In the genomic region with DNA sequence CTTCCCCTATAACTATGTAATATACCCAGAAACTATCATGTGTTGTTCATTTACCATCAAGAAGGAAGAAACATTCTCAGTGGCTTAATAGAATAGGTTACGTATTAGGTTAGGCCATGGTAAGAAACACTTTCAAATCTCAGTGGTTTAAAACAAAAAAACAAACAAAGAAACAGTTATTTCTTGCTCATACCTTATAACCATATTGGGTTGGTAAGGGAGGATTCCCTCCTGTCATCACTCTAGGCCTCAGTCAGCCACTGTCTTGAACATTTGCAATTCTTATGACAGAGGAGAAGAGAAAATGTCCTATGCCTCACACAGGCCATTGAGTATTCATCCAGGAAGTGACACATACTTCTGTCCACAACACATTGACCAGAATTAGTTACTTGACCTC, we compare ENCODE assay signal across 10 cellular contexts.
A peak's percentile ranks its signal among the peaks of the same experiment; 100 is the strongest.
DNase-seq lines count a peak whose midpoint lies in the region; ATAC-seq and TF ChIP-seq lines count a peak whose summit lies in the region.
"Had no signal": no experiment of that assay in that cellular context is flagged by ENCODE, and none has a peak within 500 bp of the region (broad histone marks: within the 10 kb centered on the region; RNA-seq: fewer than 3 reads in every experiment).

No MANE protein-coding gene starts in this region.

- peak overlapping the region; percentile 70; the same call in 1 of the 2 replicates for H2AK5ac ChIP-seq in IMR-90 (ENCODE audit: low read depth, low read length)

- no peaks in the 10 kb centered on the region for H3K79me1 ChIP-seq in IMR-90 (ENCODE audit: low read depth in 1 of 2, low read length in 2 of 2)

- no peak for TF ChIP-seq RAD21 in IMR-90 (IDR thresholded peaks at IDR 0.05; ENCODE audit: low read length)

- in situ Hi-C loops in IMR-90 (cut with MboI; ENCODE audit: low sequenced_read_pairs) = no loop called here

- no peak overlapping the region for H3K9ac ChIP-seq in IMR-90 (ENCODE audit: low read depth, low read length)

- TF ChIP-seq POLR2A in IMR-90 (IDR thresholded peaks at IDR 0.05; ENCODE audit: low read depth, low read length) = no peak

- no peak overlapping the region for H2AK9ac ChIP-seq in IMR-90 (replicated peaks; ENCODE audit: low read depth, low read length, poor library complexity)

- H3K27ac ChIP-seq in IMR-90 (ENCODE audit: insufficient read depth, low read length) (no peak overlapping the region), osteoblast (ENCODE audit: low read depth, low read length) (no peak overlapping the region)
- H3K27ac ChIP-seq: PC-9, transverse colon had no signal

- no peaks in the 10 kb centered on the region for H3K9me3 ChIP-seq in IMR-90 (ENCODE audit: control insufficient read depth, insufficient read depth, low read length)
- no peaks in the 10 kb centered on the region for H3K9me3 ChIP-seq in osteoblast (ENCODE audit: low read depth, low read length)
- H3K9me3 ChIP-seq: transverse colon had no signal

- intact Hi-C loops in IMR-90 (cut with micrococcal nuclease) = loop anchor here (5.0 kb wide), 1 partner anchor 78 kb away; no protein-coding TSS in a partner anchor

- H4K20me1 ChIP-seq in IMR-90 (ENCODE audit: insufficient read depth, low read length) = no peaks in the 10 kb centered on the region
- no peaks in the 10 kb centered on the region for H4K20me1 ChIP-seq in osteoblast (ENCODE audit: insufficient read depth, low read length)

- BruUV-seq in IMR-90 (replicated peaks; lab: Mats Ljungman, UMichigan) = no TSS peak

- peak overlapping the region; percentile 58; the same call in 1 of the 2 replicates for H2BK20ac ChIP-seq in IMR-90 (ENCODE audit: low read depth, low read length)

- H2AFZ ChIP-seq in IMR-90 (replicated peaks; ENCODE audit: low read length, poor library complexity) = no peak overlapping the region
- H2AFZ ChIP-seq in osteoblast (ENCODE audit: low read length) = peak overlapping the region; percentile 66
- H2AFZ ChIP-seq: PC-9 had no signal

- H3K56ac ChIP-seq in IMR-90 (ENCODE audit: extremely low read depth, insufficient read depth, low read length) = no peak overlapping the region

- WGBS in IMR-90 (ENCODE audit: extremely low coverage in 2 of 2, insufficient read length in 1 of 2), 2 experiments = no CpG with 5 or more reads among the region's 1 CpG

- H3K18ac ChIP-seq in IMR-90 (ENCODE audit: low read depth, low read length) = peak overlapping the region; percentile 95; the same call in 1 of the 2 replicates

- POLR2A ChIA-PET in IMR-90 (lab: Charles Lee; ENCODE audit: unreplicated experiment) = no interaction called here

- H3K4me1 ChIP-seq in IMR-90 (ENCODE audit: control insufficient read depth, insufficient read depth, low read length) (peaks cover 6% of the 10 kb centered on the region; the same call in 1 of the 2 replicates), osteoblast (ENCODE audit: insufficient read depth, low read length) (peaks cover 12% of the 10 kb centered on the region)
- H3K4me1 ChIP-seq: transverse colon had no signal

- H3K27me3 ChIP-seq in IMR-90 (ENCODE audit: control insufficient read depth, insufficient read depth, low read length) = no peaks in the 10 kb centered on the region
- no peaks in the 10 kb centered on the region for H3K27me3 ChIP-seq in osteoblast (ENCODE audit: insufficient read depth, low read length)
- H3K27me3 ChIP-seq: transverse colon had no signal

- peak overlapping the region; percentile 40; the same call in 1 of the 2 replicates for H4K91ac ChIP-seq in IMR-90 (ENCODE audit: insufficient read depth, low read depth, low read length)

- H2BK120ac ChIP-seq in IMR-90 (ENCODE audit: low read depth, low read length) = peak overlapping the region; percentile 77

- H4K8ac ChIP-seq in IMR-90 (ENCODE audit: low read depth in 2 of 2, low read length in 2 of 2) = peak overlapping the region; percentile 18 to 57; a peak in 3 of 4 replicates

- H3K14ac ChIP-seq in IMR-90 (replicated peaks; ENCODE audit: low read depth, low read length) = peak overlapping the region; percentile 74

- CTCF ChIA-PET in IMR-90 (lab: Yijun Ruan, JAX) = no interaction called here

- H3K4me2 ChIP-seq in IMR-90 (ENCODE audit: low read depth, low read length) (no peak overlapping the region), osteoblast (ENCODE audit: insufficient read depth, low read length) (no peak overlapping the region)
- H3K4me2 ChIP-seq: PC-9 had no signal

- TF ChIP-seq CTCF in IMR-90 (conservative IDR thresholded peaks at IDR 0.05; ENCODE audit: low read depth, low read length) = no peak
- TF ChIP-seq CTCF in osteoblast (IDR thresholded peaks at IDR 0.05; ENCODE audit: extremely low read depth, low read depth, low read length) = no peak

- H3K23ac ChIP-seq in IMR-90 (ENCODE audit: low read depth, low read length) = peak overlapping the region; percentile 39; the same call in 1 of the 2 replicates

- H2BK15ac ChIP-seq in IMR-90 (ENCODE audit: low read depth, low read length) = peak overlapping the region; percentile 62; the same call in 1 of the 3 replicates

- DNase-seq in IMR-90 = peak; percentile 33
- DNase-seq in osteoblast (ENCODE audit: insufficient read length, low spot score, missing footprints) = no peak
- DNase-seq in effector CD8-positive, alpha-beta T cell (lab: John Stamatoyannopoulos, UW) = no peak
- DNase-seq in DMS 273 (lab: John Stamatoyannopoulos, UW; ENCODE audit: unreplicated experiment) = no peak
- DNase-seq in stimulated activated CD4-positive, alpha-beta T cell treated with anti-CD3 and anti-CD28 coated beads, Interleukin-2, amount 100 ng/mL, for 24 hours = no peak
- no peak for DNase-seq in activated CD4-positive, alpha-beta T cell treated with anti-CD3 and anti-CD28 coated beads for 1 hour
- DNase-seq: transverse colon had no signal

- peak overlapping the region; percentile 85; the same call in 1 of the 2 replicates for H3K4ac ChIP-seq in IMR-90 (ENCODE audit: low read depth, low read length)

- H2BK5ac ChIP-seq in IMR-90 (ENCODE audit: low read depth, low read length, poor library complexity, severe bottlenecking) = peak overlapping the region; percentile 75

- H3K4me3 ChIP-seq in IMR-90 (ENCODE audit: insufficient read depth, low read depth, low read length) (no peak overlapping the region), osteoblast (ENCODE audit: insufficient read depth, low read length) (no peak overlapping the region)
- H3K4me3 ChIP-seq: PC-9, transverse colon had no signal

- no peaks in the 10 kb centered on the region for H3K36me3 ChIP-seq in IMR-90 (ENCODE audit: control insufficient read depth, insufficient read depth, low read length)
- no peaks in the 10 kb centered on the region for H3K36me3 ChIP-seq in osteoblast (ENCODE audit: insufficient read depth, low read length)
- H3K36me3 ChIP-seq: transverse colon had no signal

- dilution Hi-C loops in IMR-90 (cut with HindIII; ENCODE audit: low sequenced_read_pairs, unreplicated experiment) = no loop called here

- H3K79me2 ChIP-seq in osteoblast (ENCODE audit: insufficient read depth, low read length) = no peaks in the 10 kb centered on the region

- peaks cover 3% of the 10 kb centered on the region for H3K9me1 ChIP-seq in IMR-90 (ENCODE audit: insufficient read depth, low read length)

- peak overlapping the region; percentile 44; the same call in 1 of the 2 replicates for H4K5ac ChIP-seq in IMR-90 (ENCODE audit: low read depth, low read length)

- peak; percentile 84 for ATAC-seq in GM19035 (IDR thresholded peaks at IDR 0.05; ENCODE audit: unreplicated experiment)
- ATAC-seq in HG02759 (IDR thresholded peaks at IDR 0.05; ENCODE audit: unreplicated experiment) = peak; percentile 90
- no peak for ATAC-seq in IMR-90 (ENCODE audit: low read depth)

TF ChIP-seq in IMR-90, 13 proteins besides CTCF, POLR2A, EP300 and RAD21:
- TF ChIP-seq FOS (IDR thresholded peaks at IDR 0.05; ENCODE audit: low read depth, low read length) (no peak), BHLHE40 (IDR thresholded peaks at IDR 0.05; ENCODE audit: low read depth, low read length) (no peak), RFX5 (IDR thresholded peaks at IDR 0.05; ENCODE audit: low read depth, low read length) (no peak), RCOR1 (IDR thresholded peaks at IDR 0.05; ENCODE audit: insufficient replicate concordance, low read length) (no peak), MAZ (IDR thresholded peaks at IDR 0.05; ENCODE audit: borderline replicate concordance, low read depth, low read length) (no peak), MXI1 (IDR thresholded peaks at IDR 0.05; ENCODE audit: borderline replicate concordance, low read depth, low read length) (no peak), CHD1 (IDR thresholded peaks at IDR 0.05; ENCODE audit: low read depth, low read length) (no peak), MAFK (IDR thresholded peaks at IDR 0.05; ENCODE audit: low read depth, low read length) (no peak), SMC3 (IDR thresholded peaks at IDR 0.05; ENCODE audit: low read depth, low read length) (no peak), CEBPB (IDR thresholded peaks at IDR 0.05; ENCODE audit: low read depth, low read length) (no peak), NFE2L2 (IDR thresholded peaks at IDR 0.05; ENCODE audit: low read depth, low read length) (no peak)
- TF ChIP-seq, protein P1, sequence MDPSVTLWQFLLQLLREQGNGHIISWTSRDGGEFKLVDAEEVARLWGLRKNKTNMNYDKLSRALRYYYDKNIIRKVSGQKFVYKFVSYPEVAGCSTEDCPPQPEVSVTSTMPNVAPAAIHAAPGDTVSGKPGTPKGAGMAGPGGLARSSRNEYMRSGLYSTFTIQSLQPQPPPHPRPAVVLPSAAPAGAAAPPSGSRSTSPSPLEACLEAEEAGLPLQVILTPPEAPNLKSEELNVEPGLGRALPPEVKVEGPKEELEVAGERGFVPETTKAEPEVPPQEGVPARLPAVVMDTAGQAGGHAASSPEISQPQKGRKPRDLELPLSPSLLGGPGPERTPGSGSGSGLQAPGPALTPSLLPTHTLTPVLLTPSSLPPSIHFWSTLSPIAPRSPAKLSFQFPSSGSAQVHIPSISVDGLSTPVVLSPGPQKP (IDR thresholded peaks at IDR 0.05; ENCODE audit: borderline replicate concordance, low read depth, low read length) = no peak
- TF ChIP-seq, protein P2, sequence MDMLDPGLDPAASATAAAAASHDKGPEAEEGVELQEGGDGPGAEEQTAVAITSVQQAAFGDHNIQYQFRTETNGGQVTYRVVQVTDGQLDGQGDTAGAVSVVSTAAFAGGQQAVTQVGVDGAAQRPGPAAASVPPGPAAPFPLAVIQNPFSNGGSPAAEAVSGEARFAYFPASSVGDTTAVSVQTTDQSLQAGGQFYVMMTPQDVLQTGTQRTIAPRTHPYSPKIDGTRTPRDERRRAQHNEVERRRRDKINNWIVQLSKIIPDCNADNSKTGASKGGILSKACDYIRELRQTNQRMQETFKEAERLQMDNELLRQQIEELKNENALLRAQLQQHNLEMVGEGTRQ (IDR thresholded peaks at IDR 0.05; ENCODE audit: low read depth, low read length) = no peak
